Comparison of ENCODE assay signal across 8 cellular contexts in genomic region chr5:177457239-177458121, GRCh38. TPM values are rescaled to one million over a fixed set of nuclear protein-coding genes. Genes with fewer than 3 reads are reported as not detected.
DNase-seq lines count a peak whose midpoint lies in the region; ATAC-seq, FAIRE-seq and TF ChIP-seq lines count a peak whose summit lies in the region.

No MANE protein-coding gene starts in this region.

- H3K9me1 ChIP-seq in keratinocyte (ENCODE audit: control insufficient read depth, extremely low read depth, insufficient read depth, low read length): no peaks in the 10 kb centered on the region

- H3K9ac ChIP-seq in keratinocyte (ENCODE audit: control insufficient read depth, extremely low read depth, insufficient read depth, low read length): no peak overlapping the region

- H4K20me1 ChIP-seq in keratinocyte (ENCODE audit: control insufficient read depth, extremely low read depth, insufficient read depth, low read length): peaks cover 5% of the 10 kb centered on the region

- H3K4me2 ChIP-seq in keratinocyte (ENCODE audit: control insufficient read depth, extremely low read depth, insufficient read depth, low read depth, low read length): no peak overlapping the region

- peak; percentile 99 for FAIRE-seq in GM12891 (lab: Jason Lieb, UNC)
- FAIRE-seq in keratinocyte (lab: Jason Lieb, UNC): peak; percentile 20

- in situ Hi-C loops in ACHN (cut with HindIII; ENCODE audit: low pct_ligation_motif_present, low pct_unique_long_range_greater_than_20kb, low sequenced_read_pairs): no loop called here

- DNase-seq in ACHN (peak; percentile 96), GM12891 (ENCODE audit: insufficient read length, low spot score) (peak; percentile 96), NCI-H1417 (lab: John Stamatoyannopoulos, UW) (peak; percentile 81 to 95 (median 82)), keratinocyte (ENCODE audit: low read depth, low spot score) (no peak)
- DNase-seq in central memory CD4-positive, alpha-beta T cell: peak; percentile 54
- peak; percentile 80 for DNase-seq in stimulated activated CD4-positive, alpha-beta T cell treated with anti-CD3 and anti-CD28 coated beads, Interleukin-1b, Interleukin-23, amount 100 ng/mL, for 48 hours

- peaks cover 13% of the 10 kb centered on the region for H3K4me1 ChIP-seq in keratinocyte (ENCODE audit: control insufficient read depth, extremely low read depth, insufficient read depth, low read length)

- H3K36me3 ChIP-seq in keratinocyte (ENCODE audit: control insufficient read depth in 2 of 2, extremely low read depth in 1 of 2, insufficient read depth in 2 of 2, low read length in 2 of 2): peaks cover 15 to 17% of the 10 kb centered on the region in 2 experiments

- 0 out of 2 replicates have a peak, but pooled peaks have one; percentile 41 for TF ChIP-seq POLR2A in GM12891 (IDR thresholded peaks at IDR 0.05; ENCODE audit: low read depth, low read length)

- no peak overlapping the region for H2AFZ ChIP-seq in keratinocyte (ENCODE audit: control insufficient read depth, low read length)

- no peak overlapping the region for H3K4me3 ChIP-seq in keratinocyte (ENCODE audit: control insufficient read depth in 2 of 3, extremely low read depth in 1 of 3, insufficient read depth in 2 of 3, low read depth in 1 of 3, low read length in 3 of 3)

- ATAC-seq in HG02884 (IDR thresholded peaks at IDR 0.05; ENCODE audit: unreplicated experiment) (peak; percentile 48), SK-N-SH treated with all-trans-retinoic acid at 6 μM for 48 hours (peak; percentile 75)

- TF ChIP-seq CTCF in keratinocyte (optimal IDR thresholded peaks at IDR 0.05 in 1 of 3, IDR thresholded peaks at IDR 0.05 in 1 of 3, conservative IDR thresholded peaks at IDR 0.05 in 1 of 3; ENCODE audit: extremely low read depth in 1 of 3, insufficient read depth in 2 of 3, low read length in 3 of 3): peak in 2 of 3 experiments; percentile 53 to 63

- no peak overlapping the region for H3K27ac ChIP-seq in keratinocyte (ENCODE audit: control insufficient read depth, insufficient read depth, low read length)

- dilution Hi-C loops in keratinocyte (cut with MboI; ENCODE audit: extremely low pct_ligation_motif_present, low sequenced_read_pairs): no loop called here

- H3K9me3 ChIP-seq in keratinocyte (ENCODE audit: control insufficient read depth, low read depth, low read length): no peaks in the 10 kb centered on the region

- no peaks in the 10 kb centered on the region for H3K79me2 ChIP-seq in keratinocyte (ENCODE audit: control insufficient read depth, insufficient read depth, low read length)

- H3K27me3 ChIP-seq in keratinocyte (ENCODE audit: control insufficient read depth, extremely low read depth, insufficient read depth, low read length): no peaks in the 10 kb centered on the region

TF ChIP-seq in GM12891, 5 proteins besides CTCF, POLR2A, EP300 and RAD21:
- TF ChIP-seq SPI1 (IDR thresholded peaks at IDR 0.05; ENCODE audit: low read depth, low read length) (no peak), PAX5 (IDR thresholded peaks at IDR 0.05; ENCODE audit: insufficient read depth, low read length, severe bottlenecking) (no peak), TAF1 (IDR thresholded peaks at IDR 0.05; ENCODE audit: low read depth, low read length) (no peak), POLR2AphosphoS5 (IDR thresholded peaks at IDR 0.05; ENCODE audit: low read depth, low read length) (no peak), POU2F2 (IDR thresholded peaks at IDR 0.05; ENCODE audit: low read depth, low read length) (0 out of 2 replicates have a peak, but pooled peaks have one; percentile 19)
TF ChIP-seq in GM12891: peak in this region for 1.

TF ChIP-seq in SK-N-SH treated with all-trans-retinoic acid at 6 μM for 48 hours, 23 proteins besides CTCF, POLR2A, EP300 and RAD21 (continues in another document):
- TF ChIP-seq SNAI2 (CRISPR knock-in tag; IDR thresholded peaks at IDR 0.05) (no peak), ZFP3 (CRISPR knock-in tag; IDR thresholded peaks at IDR 0.05) (no peak), ZFP30 (CRISPR knock-in tag; IDR thresholded peaks at IDR 0.05) (no peak), PPARA (CRISPR knock-in tag; IDR thresholded peaks at IDR 0.05; ENCODE audit: borderline replicate concordance) (no peak)
- TF ChIP-seq, protein P1, sequence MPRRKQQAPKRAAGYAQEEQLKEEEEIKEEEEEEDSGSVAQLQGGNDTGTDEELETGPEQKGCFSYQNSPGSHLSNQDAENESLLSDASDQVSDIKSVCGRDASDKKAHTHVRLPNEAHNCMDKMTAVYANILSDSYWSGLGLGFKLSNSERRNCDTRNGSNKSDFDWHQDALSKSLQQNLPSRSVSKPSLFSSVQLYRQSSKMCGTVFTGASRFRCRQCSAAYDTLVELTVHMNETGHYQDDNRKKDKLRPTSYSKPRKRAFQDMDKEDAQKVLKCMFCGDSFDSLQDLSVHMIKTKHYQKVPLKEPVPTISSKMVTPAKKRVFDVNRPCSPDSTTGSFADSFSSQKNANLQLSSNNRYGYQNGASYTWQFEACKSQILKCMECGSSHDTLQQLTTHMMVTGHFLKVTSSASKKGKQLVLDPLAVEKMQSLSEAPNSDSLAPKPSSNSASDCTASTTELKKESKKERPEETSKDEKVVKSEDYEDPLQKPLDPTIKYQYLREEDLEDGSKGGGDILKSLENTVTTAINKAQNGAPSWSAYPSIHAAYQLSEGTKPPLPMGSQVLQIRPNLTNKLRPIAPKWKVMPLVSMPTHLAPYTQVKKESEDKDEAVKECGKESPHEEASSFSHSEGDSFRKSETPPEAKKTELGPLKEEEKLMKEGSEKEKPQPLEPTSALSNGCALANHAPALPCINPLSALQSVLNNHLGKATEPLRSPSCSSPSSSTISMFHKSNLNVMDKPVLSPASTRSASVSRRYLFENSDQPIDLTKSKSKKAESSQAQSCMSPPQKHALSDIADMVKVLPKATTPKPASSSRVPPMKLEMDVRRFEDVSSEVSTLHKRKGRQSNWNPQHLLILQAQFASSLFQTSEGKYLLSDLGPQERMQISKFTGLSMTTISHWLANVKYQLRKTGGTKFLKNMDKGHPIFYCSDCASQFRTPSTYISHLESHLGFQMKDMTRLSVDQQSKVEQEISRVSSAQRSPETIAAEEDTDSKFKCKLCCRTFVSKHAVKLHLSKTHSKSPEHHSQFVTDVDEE (CRISPR knock-in tag; IDR thresholded peaks at IDR 0.05): no peak

RNA-seq across cellular contexts. Expression of gene PRR7, which starts 10.9 kb away (rescaled TPM):
- 8.4 TPM for polyA plus RNA-seq in GM12891 (2012; ENCODE audit: low read depth, missing spikeins)
- 1.1 to 4.7 TPM (median 4.3 TPM) in 3 replicates for polyA plus RNA-seq in keratinocyte
- 0.69 TPM for polyA plus RNA-seq in keratinocyte (2011; ENCODE audit: low read depth)
- 2.2 and 14.0 TPM in 2 replicates for polyA plus RNA-seq in keratinocyte (2011; cell fraction: cytosol; rRNA removed)
- polyA plus RNA-seq in keratinocyte (2011; cell fraction: nucleus; rRNA removed): 2.8 and 7.2 TPM in 2 replicates
- polyA plus RNA-seq in keratinocyte (2012; ENCODE audit: low replicate concordance): 2.0 and 7.7 TPM in 2 replicates
- 0.32 to 2.3 TPM (median 0.40 TPM) in 3 replicates for polyA minus RNA-seq in keratinocyte
- 14.4 TPM for polyA minus RNA-seq in keratinocyte (2011; cell fraction: cytosol; rRNA and poly(A)+ RNA removed)
- polyA minus RNA-seq in keratinocyte (2011; cell fraction: nucleus; rRNA and poly(A)+ RNA removed): 2.2 and 3.4 TPM in 2 replicates

RNA-seq across cellular contexts. Expression of gene DBN1, which starts 16.0 kb away (rescaled TPM):
- polyA plus RNA-seq in GM12891 (2012; ENCODE audit: low read depth, missing spikeins): 36.9 TPM
- polyA plus RNA-seq in keratinocyte: 57.2 to 73.4 TPM (median 59.4 TPM) in 3 replicates
- 72.5 TPM for polyA plus RNA-seq in keratinocyte (2011; ENCODE audit: low read depth)
- polyA plus RNA-seq in keratinocyte (2011; cell fraction: cytosol; rRNA removed): 22.6 and 62.3 TPM in 2 replicates
- 107 and 138 TPM in 2 replicates for polyA plus RNA-seq in keratinocyte (2011; cell fraction: nucleus; rRNA removed)
- 24.6 and 97.5 TPM in 2 replicates for polyA plus RNA-seq in keratinocyte (2012; ENCODE audit: low replicate concordance)
- 54.7 to 116 TPM (median 75.6 TPM) in 3 replicates for polyA minus RNA-seq in keratinocyte
- 127 TPM for polyA minus RNA-seq in keratinocyte (2011; cell fraction: cytosol; rRNA and poly(A)+ RNA removed)
- polyA minus RNA-seq in keratinocyte (2011; cell fraction: nucleus; rRNA and poly(A)+ RNA removed): 50.9 and 67.5 TPM in 2 replicates

RNA-seq across cellular contexts. Expression of gene GRK6, which starts 31.0 kb away (rescaled TPM):
- 42.8 TPM for polyA plus RNA-seq in GM12891 (2012; ENCODE audit: low read depth, missing spikeins)
- polyA plus RNA-seq in keratinocyte: 23.4 to 38.5 TPM (median 29.9 TPM) in 3 replicates
- polyA plus RNA-seq in keratinocyte (2011; ENCODE audit: low read depth): 8.5 TPM
- 17.7 and 37.1 TPM in 2 replicates for polyA plus RNA-seq in keratinocyte (2011; cell fraction: cytosol; rRNA removed)
- polyA plus RNA-seq in keratinocyte (2011; cell fraction: nucleus; rRNA removed): 20.6 and 22.3 TPM in 2 replicates
- 12.6 and 45.5 TPM in 2 replicates for polyA plus RNA-seq in keratinocyte (2012; ENCODE audit: low replicate concordance)
- polyA minus RNA-seq in keratinocyte: 20.8 to 36.8 TPM (median 32.9 TPM) in 3 replicates
- polyA minus RNA-seq in keratinocyte (2011; cell fraction: cytosol; rRNA and poly(A)+ RNA removed): 50.6 TPM
- polyA minus RNA-seq in keratinocyte (2011; cell fraction: nucleus; rRNA and poly(A)+ RNA removed): 13.2 and 19.5 TPM in 2 replicates

RNA-seq across cellular contexts. Expression of gene PDLIM7, which starts 39.9 kb away (rescaled TPM):
- polyA plus RNA-seq in GM12891 (2012; ENCODE audit: low read depth, missing spikeins): 38.1 TPM
- 48.5 to 83.6 TPM (median 60.5 TPM) in 3 replicates for polyA plus RNA-seq in keratinocyte
- 23.4 TPM for polyA plus RNA-seq in keratinocyte (2011; ENCODE audit: low read depth)
- 33.0 and 72.1 TPM in 2 replicates for polyA plus RNA-seq in keratinocyte (2011; cell fraction: cytosol; rRNA removed)
- 124 and 193 TPM in 2 replicates for polyA plus RNA-seq in keratinocyte (2011; cell fraction: nucleus; rRNA removed)
- polyA plus RNA-seq in keratinocyte (2012; ENCODE audit: low replicate concordance): 35.6 and 111 TPM in 2 replicates
- polyA minus RNA-seq in keratinocyte: 39.5 to 63.3 TPM (median 44.1 TPM) in 3 replicates
- 84.2 TPM for polyA minus RNA-seq in keratinocyte (2011; cell fraction: cytosol; rRNA and poly(A)+ RNA removed)
- polyA minus RNA-seq in keratinocyte (2011; cell fraction: nucleus; rRNA and poly(A)+ RNA removed): 61.5 and 66.3 TPM in 2 replicates

RNA-seq across cellular contexts. Expression of gene F12, which starts 48.1 kb away (rescaled TPM):
- polyA plus RNA-seq in GM12891 (2012; ENCODE audit: low read depth, missing spikeins): 4.7 TPM
- 6.0 to 11.2 TPM (median 7.7 TPM) in 3 replicates for polyA plus RNA-seq in keratinocyte
- polyA plus RNA-seq in keratinocyte (2011; ENCODE audit: low read depth): 2.1 TPM
- polyA plus RNA-seq in keratinocyte (2011; cell fraction: cytosol; rRNA removed): 6.1 and 18.8 TPM in 2 replicates
- polyA plus RNA-seq in keratinocyte (2011; cell fraction: nucleus; rRNA removed): 5.3 and 8.8 TPM in 2 replicates
- 13.5 and 15.7 TPM in 2 replicates for polyA plus RNA-seq in keratinocyte (2012; ENCODE audit: low replicate concordance)
- 2.7 to 6.3 TPM (median 2.9 TPM) in 3 replicates for polyA minus RNA-seq in keratinocyte
- 20.7 TPM for polyA minus RNA-seq in keratinocyte (2011; cell fraction: cytosol; rRNA and poly(A)+ RNA removed)
- 3.8 and 4.1 TPM in 2 replicates for polyA minus RNA-seq in keratinocyte (2011; cell fraction: nucleus; rRNA and poly(A)+ RNA removed)
